8 cellular contexts compared by ENCODE assay signal in the genomic region with DNA sequence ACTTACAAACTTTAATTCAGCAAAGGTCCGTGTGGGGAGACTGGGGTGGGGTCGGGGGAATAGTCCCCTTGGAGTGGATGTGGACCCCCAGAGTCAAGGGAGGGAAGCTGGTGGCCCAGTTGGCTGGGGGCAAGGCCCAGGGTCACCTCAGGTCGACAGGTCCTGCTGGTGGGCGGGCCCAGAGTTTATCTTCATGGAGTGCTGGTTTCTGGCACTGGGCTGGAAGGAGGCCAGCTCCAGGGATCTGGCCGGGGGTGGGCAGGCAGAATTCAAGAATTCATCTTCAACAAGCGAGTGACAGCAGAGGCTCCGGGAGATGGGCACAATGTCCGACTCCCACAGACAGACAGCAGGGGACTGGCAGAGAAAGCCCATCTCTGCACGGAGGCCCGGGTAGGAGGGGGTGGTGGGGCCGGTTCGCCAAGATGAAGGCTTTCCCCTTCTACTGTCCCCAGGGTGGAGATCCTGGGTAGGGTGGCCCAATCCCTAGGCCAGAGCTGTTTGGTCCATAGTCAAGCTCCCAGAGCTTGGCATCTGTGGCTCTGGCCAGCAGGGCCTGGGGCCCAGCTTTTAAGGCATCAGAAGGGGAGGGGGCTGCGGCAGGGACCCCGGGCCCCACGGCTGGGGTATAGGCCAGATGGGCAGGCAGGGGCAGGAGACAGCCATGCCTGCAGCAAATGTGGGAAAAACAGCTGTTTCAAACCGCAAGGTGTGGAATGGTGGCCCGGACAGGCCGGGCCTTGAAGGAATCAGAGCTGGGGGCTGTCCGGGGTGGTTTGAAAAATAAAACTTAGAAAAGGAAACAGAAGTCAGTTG. TPM values are rescaled to one million over a fixed set of nuclear protein-coding genes. Genes with fewer than 3 reads are reported as not detected.
DNase-seq lines count a peak whose midpoint lies in the region; ATAC-seq and TF ChIP-seq lines count a peak whose summit lies in the region.

No MANE protein-coding gene starts in this region.

- peak overlapping the region; percentile 86; the same call in 1 of the 2 replicates for H2AFZ ChIP-seq in SK-N-SH (ENCODE audit: low read depth)

- peaks cover 22% of the 10 kb centered on the region for H3K4me1 Mint-ChIP-seq in stimulated activated effector memory CD8-positive, alpha-beta T cell treated with anti-CD3 and anti-CD28 coated beads, Interleukin-12 subunit alpha, Interleukin-12 subunit beta, amount 100 ng/mL, for 72 hours

- no peaks in the 10 kb centered on the region for H3K27me3 ChIP-seq in SK-N-SH (ENCODE audit: insufficient read depth)
- H3K27me3 ChIP-seq in heart left ventricle = no peaks in the 10 kb centered on the region

- H3K4me3 Mint-ChIP-seq in stimulated activated effector memory CD8-positive, alpha-beta T cell treated with anti-CD3 and anti-CD28 coated beads, Interleukin-12 subunit alpha, Interleukin-12 subunit beta, amount 100 ng/mL, for 72 hours = peak overlapping the region; percentile 84

- POLR2A ChIA-PET in HEK293 (lab: Yijun Ruan, JAX) = interaction anchor here (0.8 to 1.6 kb wide), 7 partner anchors 8 to 205 kb away, joined by 3 to 7 read pairs (median 3); a partner anchor contains a TSS
- POLR2A ChIA-PET in SK-N-SH (lab: Yijun Ruan, JAX) = interaction anchor here (0.8 to 1.4 kb wide), 4 partner anchors 9 to 64 kb away, joined by 3 to 8 read pairs (median 4); a partner anchor contains a TSS

- no peak overlapping the region; the same call in 1 of the 2 replicates for H3K4me3 ChIP-seq in HEK293 (ENCODE audit: low read depth, low read length)
- peak overlapping the region; percentile 73 to 79; a peak in 3 of 4 replicates for H3K4me3 ChIP-seq in SK-N-SH (ENCODE audit: low read depth in 2 of 2, low read length in 1 of 2)
- peak overlapping the region in 10 of 12 donors; percentile 62 to 95 (median 82) for H3K4me3 ChIP-seq in heart left ventricle

- H3F3A ChIP-seq in SK-N-SH (replicated peaks; ENCODE audit: insufficient read depth) = peaks cover 6% of the 10 kb centered on the region

- H3K4me1 ChIP-seq in HEK293 (ENCODE audit: control insufficient read depth, insufficient read depth, low read length) (peaks cover 3% of the 10 kb centered on the region), SK-N-SH (ENCODE audit: control insufficient read depth in 1 of 2, insufficient read depth in 2 of 2, low read depth in 1 of 2, low read length in 1 of 2) (peaks cover 0 to 17% of the 10 kb centered on the region in 2 experiments; a peak in 1 of 4 replicates), heart left ventricle (peaks cover 0 to 20% (median 13%) of the 10 kb centered on the region in 12 donors)

- CTCF ChIA-PET in HEK293 (lab: Yijun Ruan, JAX) = interaction anchor here (0.6 to 2.4 kb wide), 2 partner anchors 57 to 72 kb away, joined by 3 to 8 read pairs; no protein-coding TSS in a partner anchor
- CTCF ChIA-PET in SK-N-SH (lab: Yijun Ruan, JAX) = interaction anchor here (0.9 to 3.2 kb wide), 7 partner anchors 14 to 74 kb away, joined by 3 to 16 read pairs (median 3); a partner anchor contains a TSS

- H3K9me3 ChIP-seq in HEK293 (ENCODE audit: control insufficient read depth, insufficient read depth, low read depth, low read length) (no peaks in the 10 kb centered on the region), SK-N-SH (no peaks in the 10 kb centered on the region), heart left ventricle (no peaks in the 10 kb centered on the region)

- peak overlapping the region; percentile 83 for H3K27ac Mint-ChIP-seq in stimulated activated effector memory CD8-positive, alpha-beta T cell treated with anti-CD3 and anti-CD28 coated beads, Interleukin-12 subunit alpha, Interleukin-12 subunit beta, amount 100 ng/mL, for 72 hours

- no peaks in the 10 kb centered on the region for H3K9me2 ChIP-seq in SK-N-SH

- H3K27ac ChIP-seq in HEK293 (ENCODE audit: extremely low read depth, low read depth, low read length) (peak overlapping the region; percentile 68; the same call in 1 of the 2 replicates), SK-N-SH (ENCODE audit: low read depth in 2 of 2, low read length in 1 of 2) (peak overlapping the region; percentile 37 to 85), heart left ventricle (peak overlapping the region in 6 of 12 donors; percentile 12 to 77 (median 64))

- ATAC-seq in heart left ventricle (peak in 2 of 4 donors; percentile 17 to 29), HG03520 (IDR thresholded peaks at IDR 0.05; ENCODE audit: unreplicated experiment) (no peak), HG03571 (IDR thresholded peaks at IDR 0.05; ENCODE audit: unreplicated experiment) (no peak)
- peak; percentile 26 for ATAC-seq in stimulated activated effector memory CD8-positive, alpha-beta T cell treated with anti-CD3 and anti-CD28 coated beads, Interleukin-12 subunit alpha, Interleukin-12 subunit beta, amount 100 ng/mL, for 72 hours

- peaks cover 67% of the 10 kb centered on the region for H3K36me3 Mint-ChIP-seq in stimulated activated effector memory CD8-positive, alpha-beta T cell treated with anti-CD3 and anti-CD28 coated beads, Interleukin-12 subunit alpha, Interleukin-12 subunit beta, amount 100 ng/mL, for 72 hours

- DNase-seq in SK-N-SH (peak; percentile 88), heart left ventricle (no peak), NCI-H2171 treated with DMSO at 0.1 percent for 48 hours (lab: John Stamatoyannopoulos, UW) (no peak), NCI-H1436 (lab: John Stamatoyannopoulos, UW) (no peak)
- DNase-seq in stimulated activated effector memory CD8-positive, alpha-beta T cell treated with anti-CD3 and anti-CD28 coated beads, Interleukin-12 subunit alpha, Interleukin-12 subunit beta, amount 100 ng/mL, for 72 hours (ENCODE audit: low spot score in 2 of 2) = no peak

- intact Hi-C loops in heart left ventricle (cut with DNase I) = loop anchor here in 2 of 10 donors (2.0 to 5.0 kb wide), 2 partner anchors 16 to 46 kb away; a partner anchor contains a TSS

- no peaks in the 10 kb centered on the region for H4K20me1 ChIP-seq in SK-N-SH (ENCODE audit: insufficient read depth)

- no peaks in the 10 kb centered on the region for H3K9me3 Mint-ChIP-seq in stimulated activated effector memory CD8-positive, alpha-beta T cell treated with anti-CD3 and anti-CD28 coated beads, Interleukin-12 subunit alpha, Interleukin-12 subunit beta, amount 100 ng/mL, for 72 hours

- TF ChIP-seq CTCF in HEK293 (tag by site-specific recombination; IDR thresholded peaks at IDR 0.05) (no peak), SK-N-SH (IDR thresholded peaks at IDR 0.05) (no peak), heart left ventricle (IDR thresholded peaks at IDR 0.05) (no peak)

- H3K4me2 ChIP-seq in SK-N-SH = peak overlapping the region; percentile 87; the same call in 1 of the 2 replicates

- WGBS in SK-N-SH (ENCODE audit: low lambda C conversion rate) = 47% methylated on average over 13 of the region's 19 CpGs
- WGBS in heart left ventricle, 4 donors = 57 to 63% (median 60%) methylated on average over 14 to 19 of the region's 19 CpGs

- TF ChIP-seq RAD21 in SK-N-SH (IDR thresholded peaks at IDR 0.05; ENCODE audit: low read length) = no peak

- TF ChIP-seq EP300 in SK-N-SH (IDR thresholded peaks at IDR 0.05; ENCODE audit: borderline replicate concordance in 1 of 2, low read depth in 1 of 2, low read length in 1 of 2) = no peak

- TF ChIP-seq POLR2A in heart left ventricle (IDR thresholded peaks at IDR 0.05) = no peak

- peak overlapping the region; percentile 68; the same call in 1 of the 2 replicates for H3K9ac ChIP-seq in SK-N-SH

- H3K36me3 ChIP-seq in HEK293 (ENCODE audit: control insufficient read depth in 2 of 2, insufficient read depth in 1 of 2, low read length in 2 of 2) (peaks cover 13 to 63% of the 10 kb centered on the region in 2 experiments; a peak in 2 of 3 replicates), SK-N-SH (replicated peaks in 1 of 2; ENCODE audit: control insufficient read depth in 1 of 2, insufficient read depth in 2 of 2, low read length in 1 of 2) (peaks cover 4 to 28% of the 10 kb centered on the region in 2 experiments), heart left ventricle (peaks cover 0 to 55% (median 47%) of the 10 kb centered on the region in 9 donors)

- peaks cover 12% of the 10 kb centered on the region; the same call in 1 of the 2 replicates for H3K79me2 ChIP-seq in SK-N-SH (ENCODE audit: insufficient read depth)

TF ChIP-seq in HEK293, 187 proteins besides CTCF, POLR2A, EP300 and RAD21 (continues in another document):
- TF ChIP-seq ZNF654 (tag by site-specific recombination; IDR thresholded peaks at IDR 0.05; ENCODE audit: low read depth) = no peak
- no peak for TF ChIP-seq ZNF707 (tag by site-specific recombination; IDR thresholded peaks at IDR 0.05)
- TF ChIP-seq ZSCAN16 (tag by site-specific recombination; IDR thresholded peaks at IDR 0.05) = no peak

TF ChIP-seq in SK-N-SH, 30 proteins besides CTCF, POLR2A, EP300 and RAD21 (continues in another document):
- TF ChIP-seq RFX5 (IDR thresholded peaks at IDR 0.05; ENCODE audit: low read length) (no peak), NFIC (IDR thresholded peaks at IDR 0.05; ENCODE audit: borderline replicate concordance) (no peak), RXRA (IDR thresholded peaks at IDR 0.05; ENCODE audit: borderline replicate concordance, low read depth) (no peak)

RNA-seq across cellular contexts. Expression of a gene that starts 0.6 kb away (rescaled TPM):
- polyA plus RNA-seq in SK-N-SH (2012; rRNA removed) (45.8 TPM in 2 replicates), heart left ventricle (10 to 100 TPM; 32.7 to 37.3 TPM)
- polyA plus RNA-seq in SK-N-SH (2012; cell fraction: cytosol; rRNA removed) = 24.1 and 32.4 TPM in 2 replicates
- polyA plus RNA-seq in SK-N-SH (2012; cell fraction: nucleus; rRNA removed) = 44.3 and 76.3 TPM in 2 replicates
- total RNA-seq in heart left ventricle = 10 to 100 TPM; 12.8 to 22.0 (median 16.6) TPM

RNA-seq across cellular contexts. Expression of a gene that starts 6.8 kb away (rescaled TPM):
- polyA plus RNA-seq in SK-N-SH (2012; rRNA removed) (1.8 and 2.1 TPM in 2 replicates), heart left ventricle (1 to 10 TPM; 1.1 TPM)
- 0.59 and 0.92 TPM in 2 replicates for polyA plus RNA-seq in SK-N-SH (2012; cell fraction: cytosol; rRNA removed)
- polyA plus RNA-seq in SK-N-SH (2012; cell fraction: nucleus; rRNA removed) = 15.4 and 19.0 TPM in 2 replicates
- 1 to 10 TPM in 4 of 9 donors, under 1 TPM in 5; 0.16 to 2.2 (median 0.83) TPM for total RNA-seq in heart left ventricle

RNA-seq across cellular contexts. Expression of a gene that starts 16.9 kb away (rescaled TPM):
- polyA plus RNA-seq in SK-N-SH (2012; rRNA removed) (3.0 and 8.2 TPM in 2 replicates), heart left ventricle (10 to 100 TPM in 1 of 2 donors, 1 to 10 TPM in 1; 5.9 to 17.2 TPM)
- 3.8 and 7.2 TPM in 2 replicates for polyA plus RNA-seq in SK-N-SH (2012; cell fraction: cytosol; rRNA removed)
- 16.3 and 20.6 TPM in 2 replicates for polyA plus RNA-seq in SK-N-SH (2012; cell fraction: nucleus; rRNA removed)
- total RNA-seq in heart left ventricle = 10 to 100 TPM; 11.5 to 22.5 (median 14.0) TPM

RNA-seq across cellular contexts. Expression of a gene that starts 23.0 kb away (rescaled TPM):
- 12.6 and 15.6 TPM in 2 replicates for polyA plus RNA-seq in SK-N-SH (2012; rRNA removed)
- polyA plus RNA-seq in SK-N-SH (2012; cell fraction: cytosol; rRNA removed) = 8.8 and 11.6 TPM in 2 replicates
- polyA plus RNA-seq in SK-N-SH (2012; cell fraction: nucleus; rRNA removed) = 4.9 and 6.2 TPM in 2 replicates
- 10 to 100 TPM in 8 of 9 donors, 1 to 10 TPM in 1; 5.6 to 24.9 (median 18.3) TPM for total RNA-seq in heart left ventricle
- polyA plus RNA-seq in heart left ventricle = 10 to 100 TPM in 1 of 2 donors, 1 to 10 TPM in 1; 8.6 to 15.5 TPM

RNA-seq across cellular contexts. Expression of a gene that starts 26.7 kb away (rescaled TPM):
- 4.9 and 5.2 TPM in 2 replicates for polyA plus RNA-seq in SK-N-SH (2012; rRNA removed)
- polyA plus RNA-seq in SK-N-SH (2012; cell fraction: cytosol; rRNA removed) = 0.95 and 2.6 TPM in 2 replicates
- polyA plus RNA-seq in SK-N-SH (2012; cell fraction: nucleus; rRNA removed) = 24.1 and 29.7 TPM in 2 replicates
- under 1 TPM in 7 of 9 donors, not detected in 2; 0.19 to 0.98 (median 0.34) TPM for total RNA-seq in heart left ventricle
- polyA plus RNA-seq in heart left ventricle = under 1 TPM; 0.11 to 0.35 TPM
